In the genomic region with DNA sequence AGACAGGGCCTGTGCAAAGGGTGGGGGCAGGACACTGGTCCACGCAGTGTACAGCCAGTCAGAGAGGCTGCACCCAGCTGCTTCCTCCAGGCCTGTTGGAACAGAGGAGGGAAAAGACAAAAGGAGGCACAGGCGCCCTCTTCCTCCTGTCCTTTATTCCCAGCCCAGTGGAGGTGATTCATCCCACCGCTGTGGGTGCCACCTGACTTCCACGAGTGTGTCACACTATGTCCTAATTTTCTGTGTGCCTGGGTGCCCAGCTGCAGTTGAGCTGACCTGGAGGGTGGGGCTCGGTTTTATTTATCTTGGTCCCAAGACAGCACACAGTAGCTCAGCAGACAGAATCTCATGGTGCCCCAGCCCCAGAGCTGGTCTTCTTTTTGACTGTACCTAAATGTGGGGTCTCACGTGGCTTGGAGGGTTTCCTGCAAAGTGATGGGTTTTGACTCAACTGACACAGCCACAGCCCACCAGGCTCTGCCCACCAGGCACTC, we compare ENCODE assay signal across 12 cellular contexts. TPM values are rescaled to one million over a fixed set of nuclear protein-coding genes. Genes with fewer than 3 reads are reported as not detected.
A peak's percentile ranks its signal among the peaks of the same experiment; 100 is the strongest.
DNase-seq lines count a peak whose midpoint lies in the region; ATAC-seq and TF ChIP-seq lines count a peak whose summit lies in the region.
"Had no signal": no experiment of that assay in that cellular context is flagged by ENCODE, and none has a peak within 500 bp of the region (broad histone marks: within the 10 kb centered on the region; RNA-seq: fewer than 3 reads in every experiment).

No MANE protein-coding gene starts in this region.

- no peak overlapping the region for H2BK15ac ChIP-seq in neuronal stem cell (ENCODE audit: low read length)

- H3K4me2 ChIP-seq in GM23248 (ENCODE audit: unreplicated experiment) (no peak overlapping the region), neuronal stem cell (ENCODE audit: insufficient read depth, low read length, poor library complexity, severe bottlenecking) (no peak overlapping the region)

- H3K18ac ChIP-seq in neuronal stem cell (ENCODE audit: low read length) = no peak overlapping the region

- H3K36me3 ChIP-seq in GM23248 (ENCODE audit: low read depth) (no peaks in the 10 kb centered on the region), esophagus squamous epithelium (peaks cover 0 to 14% (median 0%) of the 10 kb centered on the region in 3 donors), neuronal stem cell (replicated peaks in 1 of 2; ENCODE audit: control insufficient read depth in 2 of 2, insufficient read depth in 2 of 2, low read length in 2 of 2) (peaks cover 5 to 6% of the 10 kb centered on the region in 2 donors)

- no peaks in the 10 kb centered on the region for H3F3A ChIP-seq in GM23248 (ENCODE audit: insufficient read depth)

- peaks cover 2% of the 10 kb centered on the region; the same call in 1 of the 2 replicates for H3K4me1 ChIP-seq in GM23248 (ENCODE audit: insufficient read depth)
- peaks cover 16 to 68% (median 18%) of the 10 kb centered on the region in 3 donors for H3K4me1 ChIP-seq in esophagus squamous epithelium
- peaks cover 11% of the 10 kb centered on the region in 2 donors for H3K4me1 ChIP-seq in neuronal stem cell (ENCODE audit: control insufficient read depth in 2 of 2, insufficient read depth in 1 of 2, low read depth in 1 of 2, low read length in 2 of 2)

- H4K91ac ChIP-seq in neuronal stem cell (ENCODE audit: low read depth, low read length, poor library complexity) = no peak overlapping the region

- H2AK5ac ChIP-seq in neuronal stem cell (ENCODE audit: low read depth, low read length) = no peak overlapping the region

- no peak overlapping the region for H3K4ac ChIP-seq in neuronal stem cell (ENCODE audit: low read length)

- H3K4me3 ChIP-seq in GM23248 (no peak overlapping the region), esophagus squamous epithelium (no peak overlapping the region), neuronal stem cell (ENCODE audit: low read length in 2 of 2) (no peak overlapping the region)

- H3K9me3 Mint-ChIP-seq in T-cell = no peaks in the 10 kb centered on the region
- H3K9me3 Mint-ChIP-seq: activated T-cell treated with anti-CD3 and anti-CD28 coated beads, Interleukin-2, amount 50 U/mL, for 24 hours; T-helper 1 cell treated with Interleukin-12 subunit alpha and Interleukin-12 subunit beta and Interleukin-4 antibody, amounts not matched to agents 30 μg/mL and 1 μg/mL, for 36 hours had no signal

- peak overlapping the region in 1 of 2 donors; percentile 25 for H3K27ac Mint-ChIP-seq in T-cell
- H3K27ac Mint-ChIP-seq: T-helper 1 cell treated with Interleukin-12 subunit alpha and Interleukin-12 subunit beta and Interleukin-4 antibody, amounts not matched to agents 30 μg/mL and 1 μg/mL, for 36 hours had no signal

- no peak overlapping the region for H2BK12ac ChIP-seq in neuronal stem cell (ENCODE audit: low read length)

- peaks cover 7% of the 10 kb centered on the region for H3K36me3 Mint-ChIP-seq in T-cell

- H3K23ac ChIP-seq in neuronal stem cell (ENCODE audit: low read depth, low read length, poor library complexity) = peak overlapping the region; percentile 68

- no peak for ATAC-seq in T-cell (replicated peaks in 1 of 4)

- TF ChIP-seq CTCF in RWPE1 (conservative IDR thresholded peaks at IDR 0.05; ENCODE audit: low read depth) = no peak
- TF ChIP-seq CTCF in esophagus squamous epithelium (IDR thresholded peaks at IDR 0.05) = no peak

- no peaks in the 10 kb centered on the region for H3K9me2 ChIP-seq in GM23248 (ENCODE audit: insufficient read depth)

- 0 out of 2 replicates have a peak, but pooled peaks cover 5% of the 10 kb centered on the region for H4K20me1 ChIP-seq in GM23248 (ENCODE audit: insufficient read depth)

- no peaks in the 10 kb centered on the region for H3K27me3 Mint-ChIP-seq in T-cell
- H3K27me3 Mint-ChIP-seq: activated T-cell treated with anti-CD3 and anti-CD28 coated beads, Interleukin-2, amount 50 U/mL, for 24 hours had no signal

- POLR2A ChIA-PET in RWPE1 (lab: Yijun Ruan, JAX; ENCODE audit: low non-redundant PET) (no interaction called here), T-cell (lab: Charles Lee) (no interaction called here)

- no peaks in the 10 kb centered on the region for H3K27me3 ChIP-seq in GM23248 (replicated peaks; ENCODE audit: insufficient read depth)
- H3K27me3 ChIP-seq in esophagus squamous epithelium = no peaks in the 10 kb centered on the region
- no peaks in the 10 kb centered on the region for H3K27me3 ChIP-seq in neuronal stem cell (ENCODE audit: control insufficient read depth in 3 of 3, insufficient read depth in 3 of 3, low read depth in 1 of 3, low read length in 3 of 3)

- H3K14ac ChIP-seq in neuronal stem cell (ENCODE audit: low read length) = no peak overlapping the region

- intact Hi-C loops in esophagus squamous epithelium (cut with DNase I) = no loop called here

- no peak for TF ChIP-seq POLR2A in esophagus squamous epithelium (IDR thresholded peaks at IDR 0.05)

- H3K4me3 Mint-ChIP-seq in T-cell = no peak overlapping the region
- H3K4me3 Mint-ChIP-seq: activated T-cell treated with anti-CD3 and anti-CD28 coated beads, Interleukin-2, amount 50 U/mL, for 24 hours; T-helper 1 cell treated with Interleukin-12 subunit alpha and Interleukin-12 subunit beta and Interleukin-4 antibody, amounts not matched to agents 30 μg/mL and 1 μg/mL, for 36 hours had no signal

- H3K27ac ChIP-seq in GM23248 (no peak overlapping the region), RWPE1 (peak overlapping the region; percentile 78), esophagus squamous epithelium (peak overlapping the region; percentile 48 to 82 (median 63)), neuronal stem cell (replicated peaks; ENCODE audit: low read length) (no peak overlapping the region)

- DNase-seq in GM23248 = peak; percentile 68
- DNase-seq in RWPE1 (ENCODE audit: low spot score) = peak; percentile 51
- DNase-seq in esophagus squamous epithelium (lab: John Stamatoyannopoulos, UW) = no peak
- DNase-seq in neuronal stem cell (ENCODE audit: low spot score) = no peak
- no peak for DNase-seq in iPS-NIHi7 (ENCODE audit: extremely low spot score)
- no peak for DNase-seq in NCI-H2196 treated with DMSO at 0.1 percent for 48 hours (lab: John Stamatoyannopoulos, UW; ENCODE audit: unreplicated experiment)
- no peak for DNase-seq in NCI-H2227 treated with DMSO at 0.1 percent for 48 hours (lab: John Stamatoyannopoulos, UW)
- DNase-seq in T-cell = no peak
- DNase-seq: activated T-cell treated with anti-CD3 and anti-CD28 coated beads, Interleukin-2, amount 50 U/mL, for 24 hours; NCI-H226 had no signal

- peaks cover 100% of the 10 kb centered on the region for H3K79me2 ChIP-seq in GM23248 (ENCODE audit: insufficient read depth)

- H4K8ac ChIP-seq in neuronal stem cell (ENCODE audit: low read depth, low read length) = no peak overlapping the region

- in situ Hi-C loops in GM23248 (cut with MboI) = no loop called here

- H2BK120ac ChIP-seq in neuronal stem cell (ENCODE audit: low read depth, low read length) = no peak overlapping the region

- no peaks in the 10 kb centered on the region for H3K9me3 ChIP-seq in GM23248 (ENCODE audit: low read depth)
- no peaks in the 10 kb centered on the region for H3K9me3 ChIP-seq in esophagus squamous epithelium
- H3K9me3 ChIP-seq in neuronal stem cell (replicated peaks in 1 of 2; ENCODE audit: control insufficient read depth in 2 of 2, insufficient read depth in 1 of 2, low read depth in 1 of 2, low read length in 2 of 2) = peaks cover 0 to 1% of the 10 kb centered on the region in 2 donors

- H2BK5ac ChIP-seq in neuronal stem cell (ENCODE audit: low read length) = peak overlapping the region; percentile 26

- peaks cover 28% of the 10 kb centered on the region for H3K79me1 ChIP-seq in neuronal stem cell (ENCODE audit: low read depth, low read length)

- H3K9ac ChIP-seq in GM23248 (no peak overlapping the region), neuronal stem cell (ENCODE audit: low read depth, low read length, poor library complexity) (no peak overlapping the region)

- 70 to 74% methylated on average over 6 of the region's 6 CpGs for WGBS in GM23248 (ENCODE audit: low coverage in 1 of 2, low lambda C conversion rate in 2 of 2, missing lambda C conversion rate in 2 of 2), 2 experiments
- WGBS in esophagus squamous epithelium, 2 donors = 32 to 39% methylated on average over 4 to 6 of the region's 6 CpGs
- no CpG with 5 or more reads among the region's 6 CpGs for WGBS in neuronal stem cell (ENCODE audit: extremely low coverage in 2 of 2, insufficient read length in 2 of 2, insufficient replicate concordance in 1 of 2), 2 donors

- peaks cover 66 to 78% (median 76%) of the 10 kb centered on the region in 3 donors for H3K4me1 Mint-ChIP-seq in T-cell

- CTCF ChIA-PET in RWPE1 (lab: Yijun Ruan, JAX) = interaction anchor here (0.7 kb wide), 1 partner anchor 679 kb away, joined by 4 read pairs; no protein-coding TSS in a partner anchor
- CTCF ChIA-PET in T-cell (lab: Charles Lee) = no interaction called here

- no peak overlapping the region for H2AFZ ChIP-seq in GM23248
- no peak overlapping the region for H2AFZ ChIP-seq in neuronal stem cell (ENCODE audit: low read length)

RNA-seq across cellular contexts. Expression of gene EPS15L1, which starts 9.0 kb away (rescaled TPM):
- 3.1 and 9.0 TPM in 2 replicates for total RNA-seq in GM23248 (2014; rRNA removed; shearing (Covaris generic))
- polyA plus RNA-seq in GM23248 (2016; fragmentation: Nextera tagmentation; extraction: Ambion mirVana) = 23.4 and 28.6 TPM in 2 replicates
- total RNA-seq in esophagus squamous epithelium = 10 to 100 TPM in 3 of 4 donors, 1 to 10 TPM in 1; 8.1 to 21.7 (median 19.8) TPM
- 26.7 TPM for polyA plus RNA-seq in neuronal stem cell (2013, experiment 1 of 2)
- 25.4 TPM for polyA plus RNA-seq in neuronal stem cell (2013, experiment 2 of 2)
- 10 to 100 TPM; 42.0 to 60.2 (median 57.7) TPM for total RNA-seq in T-cell

RNA-seq across cellular contexts. Expression of gene CALR3, which starts 33.2 kb away (rescaled TPM):
- total RNA-seq in GM23248 (2014; rRNA removed; shearing (Covaris generic)) = not detected in 2 replicates
- not detected in 2 replicates for polyA plus RNA-seq in GM23248 (2016; fragmentation: Nextera tagmentation; extraction: Ambion mirVana)
- total RNA-seq in esophagus squamous epithelium = not detected
- 0.07 TPM for polyA plus RNA-seq in neuronal stem cell (2013, experiment 1 of 2)
- polyA plus RNA-seq in neuronal stem cell (2013, experiment 2 of 2) = 0.07 TPM
- total RNA-seq in T-cell = not detected
- total RNA-seq: chondrocyte had no signal

RNA-seq across cellular contexts. Expression of gene C19orf44, which starts 33.4 kb away (rescaled TPM):
- 4.2 and 5.1 TPM in 2 replicates for total RNA-seq in GM23248 (2014; rRNA removed; shearing (Covaris generic))
- polyA plus RNA-seq in GM23248 (2016; fragmentation: Nextera tagmentation; extraction: Ambion mirVana) = 2.4 and 3.5 TPM in 2 replicates
- total RNA-seq in esophagus squamous epithelium (1 to 10 TPM; 2.5 to 10.0 (median 4.2) TPM), T-cell (1 to 10 TPM; 2.3 to 4.6 (median 3.3) TPM)
- polyA plus RNA-seq in neuronal stem cell (2013, experiment 1 of 2) = 4.7 TPM
- polyA plus RNA-seq in neuronal stem cell (2013, experiment 2 of 2) = 4.7 TPM

Comparison
In these comparisons a context has a peak if more than half of its experiments do, and no peak if none do; other contexts are left out.
1. DNase-seq: peak in GM23248 (single experiment) and RWPE1 (single experiment); none in esophagus squamous epithelium (single experiment), neuronal stem cell (single experiment), iPS-NIHi7 (single experiment), NCI-H2196 treated with DMSO at 0.1 percent for 48 hours (single experiment), NCI-H2227 treated with DMSO at 0.1 percent for 48 hours (single experiment) and T-cell (0 of 34).
2. H3K27ac ChIP-seq: peak in RWPE1 (single experiment) and esophagus squamous epithelium (4 of 4); none in GM23248 (single experiment) and neuronal stem cell (single experiment).